Comparison of ENCODE assay signal across 8 cellular contexts in the genomic region with DNA sequence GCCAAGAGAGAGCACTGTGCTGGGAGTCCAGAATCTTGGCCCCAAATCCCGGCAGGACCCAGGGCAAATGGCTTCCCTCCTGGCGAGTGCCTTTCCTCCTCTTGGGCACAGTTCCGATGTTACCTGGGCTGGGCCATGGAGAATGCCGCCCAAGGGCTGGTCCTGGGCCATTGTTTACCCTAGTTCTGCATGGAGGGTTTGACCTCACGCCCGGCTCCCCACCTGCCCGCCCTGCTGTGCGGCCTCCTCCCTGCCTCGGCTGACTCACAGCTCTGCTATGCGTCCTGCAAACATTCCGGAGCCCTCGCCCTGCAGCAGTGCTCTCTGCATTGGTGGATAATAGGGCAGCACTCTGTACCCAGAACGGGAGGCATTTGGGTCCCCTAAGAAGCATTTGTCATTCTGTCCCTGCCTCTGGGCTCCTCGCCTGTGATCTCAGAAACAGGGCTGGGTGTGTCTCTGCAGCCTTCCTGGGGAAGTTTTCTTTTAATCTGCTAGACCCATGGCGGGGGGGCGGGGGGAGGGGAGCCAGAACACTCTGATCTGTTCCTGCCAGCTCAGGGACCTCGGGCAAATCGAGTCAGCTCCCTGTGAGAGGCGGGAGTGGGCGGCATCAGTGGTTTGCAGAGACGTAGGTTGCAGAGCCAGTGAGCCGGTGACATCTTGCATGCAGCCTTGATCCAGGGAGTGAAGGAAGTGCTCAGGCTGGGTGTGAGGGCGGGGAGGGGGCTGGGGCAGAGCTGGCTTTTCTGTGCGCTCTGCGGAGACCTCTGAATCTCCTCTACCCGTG.
A peak's percentile ranks its signal among the peaks of the same experiment; 100 is the strongest.
DNase-seq lines count a peak whose midpoint lies in the region; ATAC-seq and TF ChIP-seq lines count a peak whose summit lies in the region.

No MANE protein-coding gene starts in this region.

- TF ChIP-seq CTCF in VCaP (conservative IDR thresholded peaks at IDR 0.05): no peak

- no peaks in the 10 kb centered on the region for H3K27me3 ChIP-seq in layer of hippocampus (ENCODE audit: control insufficient read depth, insufficient read depth, low read length)

- peak overlapping the region; percentile 13; the same call in 1 of the 2 replicates for H3K27ac ChIP-seq in VCaP
- peak overlapping the region; percentile 67 for H3K27ac ChIP-seq in caudate nucleus (ENCODE audit: low read depth, low read length)
- H3K27ac ChIP-seq in layer of hippocampus (ENCODE audit: low read depth, low read length): peak overlapping the region; percentile 38

- ATAC-seq in GM19328 (IDR thresholded peaks at IDR 0.05; ENCODE audit: unreplicated experiment): no peak

- DNase-seq in activated gamma-delta T cell treated with Interleukin-2 at 50 U/mL for 16 hours: peak; percentile 11
- no peak for DNase-seq in activated gamma-delta T cell (lab: John Stamatoyannopoulos, UW)
- DNase-seq in caudate nucleus (lab: John Stamatoyannopoulos, UW): peak in 49 of 61 donors; percentile 16 to 94 (median 70)
- DNase-seq in stimulated activated CD4-positive, alpha-beta T cell treated with anti-CD3 and anti-CD28 coated beads, TNF-alpha, amount 100 ng/mL, for 48 hours (ENCODE audit: low read depth in 3 of 3): peak; percentile 52 to 72 (median 66)
- DNase-seq in NOMO-1 treated with DMSO at 0.1 percent for 48 hours (lab: John Stamatoyannopoulos, UW; ENCODE audit: unreplicated experiment): no peak

Comparison
In these comparisons a context has a peak if more than half of its experiments do, and no peak if none do; other contexts are left out.
1. DNase-seq: peak in activated gamma-delta T cell treated with Interleukin-2 at 50 U/mL for 16 hours (single experiment), caudate nucleus (49 of 61) and stimulated activated CD4-positive, alpha-beta T cell treated with anti-CD3 and anti-CD28 coated beads, TNF-alpha, amount 100 ng/mL, for 48 hours (3 of 3); none in activated gamma-delta T cell (single experiment) and NOMO-1 treated with DMSO at 0.1 percent for 48 hours (single experiment).
2. H3K27ac ChIP-seq: peak in every context shown above with its lines; median percentile 67 in caudate nucleus; 38 in layer of hippocampus; 13 in VCaP.